Comparison of ENCODE assay signal across 10 cellular contexts in genomic region chr5:154868702-154869101, GRCh38. TPM values are rescaled to one million over a fixed set of nuclear protein-coding genes. Genes with fewer than 3 reads are reported as not detected.
DNase-seq lines count a peak whose midpoint lies in the region; ATAC-seq and TF ChIP-seq lines count a peak whose summit lies in the region.
"Had no signal": no experiment of that assay in that cellular context is flagged by ENCODE, and none has a peak within 500 bp of the region (broad histone marks: within the 10 kb centered on the region; RNA-seq: fewer than 3 reads in every experiment).

No MANE protein-coding gene starts in this region.

- H3K36me3 ChIP-seq in heart right ventricle (peaks cover 0 to 100% (median 36%) of the 10 kb centered on the region in 9 donors), thyroid gland (peaks cover 31 to 35% of the 10 kb centered on the region in 2 donors)

- H3K27me3 Mint-ChIP-seq in activated naive CD4-positive, alpha-beta T cell treated with anti-CD3 and anti-CD28 coated beads, Interleukin-2, amount 50 U/mL, for 24 hours = no peaks in the 10 kb centered on the region
- H3K27me3 Mint-ChIP-seq in mesothelial cell of epicardium (ENCODE audit: low read depth) = no peaks in the 10 kb centered on the region

- peak overlapping the region; percentile 65 for H3K27ac Mint-ChIP-seq in activated naive CD4-positive, alpha-beta T cell treated with anti-CD3 and anti-CD28 coated beads, Interleukin-2, amount 50 U/mL, for 24 hours
- H3K27ac Mint-ChIP-seq in mesothelial cell of epicardium = no peak overlapping the region

- H3K4me3 ChIP-seq in heart right ventricle = no peak overlapping the region
- no peak overlapping the region for H3K4me3 ChIP-seq in thyroid gland (replicated peaks in 1 of 3)

- TF ChIP-seq CTCF in heart right ventricle (IDR thresholded peaks at IDR 0.05) = peak in 3 of 9 donors; percentile 12 to 33 (median 19)
- TF ChIP-seq CTCF in thyroid gland (IDR thresholded peaks at IDR 0.05) = peak in 4 of 6 experiments; percentile 15 to 41 (median 30)
- TF ChIP-seq CTCF in mesothelial cell of epicardium (IDR thresholded peaks at IDR 0.05; ENCODE audit: unreplicated experiment) = no peak

- DNase-seq in activated naive CD4-positive, alpha-beta T cell treated with Interleukin-2 at 50 U/mL for 16 hours = no peak
- DNase-seq in SW480 (ENCODE audit: low spot score) (peak; percentile 20), heart right ventricle (no peak), thyroid gland (peak; percentile 59 to 66), NCI-H510A treated with DMSO at 0.1 percent for 48 hours (lab: John Stamatoyannopoulos, UW) (no peak), mesothelial cell of epicardium (ENCODE audit: low spot score in 2 of 2, unreplicated experiment in 2 of 2) (no peak)
- DNase-seq: activated CD4-positive, alpha-beta T cell treated with anti-CD3 and anti-CD28 coated beads for 48 hours; midbrain had no signal

- H3K27me3 ChIP-seq in heart right ventricle = no peaks in the 10 kb centered on the region
- no peaks in the 10 kb centered on the region for H3K27me3 ChIP-seq in thyroid gland

- H3K9me3 ChIP-seq in heart right ventricle (no peaks in the 10 kb centered on the region), thyroid gland (no peaks in the 10 kb centered on the region)

- no peak for TF ChIP-seq POLR2A in thyroid gland (IDR thresholded peaks at IDR 0.05)

- H3K36me3 Mint-ChIP-seq in activated naive CD4-positive, alpha-beta T cell treated with anti-CD3 and anti-CD28 coated beads, Interleukin-2, amount 50 U/mL, for 24 hours = peaks cover 27% of the 10 kb centered on the region
- peaks cover 49% of the 10 kb centered on the region for H3K36me3 Mint-ChIP-seq in mesothelial cell of epicardium

- H3K27ac ChIP-seq in heart right ventricle (peak overlapping the region in 1 of 10 donors; percentile 7), thyroid gland (peak overlapping the region; percentile 15 to 66 (median 46))

- peaks cover 29% of the 10 kb centered on the region for H3K4me1 Mint-ChIP-seq in activated naive CD4-positive, alpha-beta T cell treated with anti-CD3 and anti-CD28 coated beads, Interleukin-2, amount 50 U/mL, for 24 hours
- no peaks in the 10 kb centered on the region for H3K4me1 Mint-ChIP-seq in mesothelial cell of epicardium

- 84 to 87% methylated on average over 5 of the region's 5 CpGs for WGBS in heart right ventricle, 2 donors
- 81 to 85% methylated on average over 5 of the region's 5 CpGs for WGBS in thyroid gland, 2 donors

- H3K9me3 Mint-ChIP-seq in activated naive CD4-positive, alpha-beta T cell treated with anti-CD3 and anti-CD28 coated beads, Interleukin-2, amount 50 U/mL, for 24 hours = no peaks in the 10 kb centered on the region
- no peaks in the 10 kb centered on the region for H3K9me3 Mint-ChIP-seq in mesothelial cell of epicardium

- H3K4me1 ChIP-seq in heart right ventricle (peaks cover 0 to 7% (median 0%) of the 10 kb centered on the region in 9 donors), thyroid gland (peaks cover 0 to 31% of the 10 kb centered on the region in 2 donors)

- intact Hi-C loops in heart right ventricle (cut with DNase I) = loop anchor here in 1 of 10 donors (10.0 kb wide), 1 partner anchor 46 kb away; no protein-coding TSS in a partner anchor
- intact Hi-C loops in thyroid gland (cut with DNase I) = loop anchor here (10.0 kb wide), 1 partner anchor 194 kb away; no protein-coding TSS in a partner anchor

- ATAC-seq in heart right ventricle (peak in 5 of 8 donors; percentile 30 to 54 (median 45)), GM21390 (IDR thresholded peaks at IDR 0.05; ENCODE audit: unreplicated experiment) (no peak)

- no peak overlapping the region for H3K4me3 Mint-ChIP-seq in activated naive CD4-positive, alpha-beta T cell treated with anti-CD3 and anti-CD28 coated beads, Interleukin-2, amount 50 U/mL, for 24 hours
- H3K4me3 Mint-ChIP-seq in mesothelial cell of epicardium = no peak overlapping the region

RNA-seq across cellular contexts. Expression of gene CNOT8, which starts 10.3 kb away (rescaled TPM):
- total RNA-seq in heart right ventricle (10 to 100 TPM; 20.9 to 29.8 (median 21.9) TPM), thyroid gland (100 to 1,000 TPM in 1 of 4 donors, 10 to 100 TPM in 3; 70.3 to 123 (median 88.6) TPM), mesothelial cell of epicardium (54.4 to 58.3 TPM (median 54.6 TPM) in 3 replicates)
- 10 to 100 TPM; 22.2 to 24.4 TPM for polyA plus RNA-seq in heart right ventricle

RNA-seq across cellular contexts. Expression of gene FAXDC2, which starts 18.3 kb away (rescaled TPM):
- 10 to 100 TPM; 13.9 to 31.5 (median 21.5) TPM for total RNA-seq in heart right ventricle
- polyA plus RNA-seq in heart right ventricle = 10 to 100 TPM in 1 of 2 donors, 1 to 10 TPM in 1; 4.8 to 17.6 TPM
- total RNA-seq in thyroid gland = 100 to 1,000 TPM in 1 of 4 donors, 10 to 100 TPM in 3; 47.0 to 148 (median 52.9) TPM
- 30.6 to 33.9 TPM (median 33.8 TPM) in 3 replicates for total RNA-seq in mesothelial cell of epicardium

Comparison
In these comparisons a context has a peak if more than half of its experiments do, and no peak if none do; other contexts are left out.
1. DNase-seq: peak in SW480 (single experiment) and thyroid gland (2 of 2); none in activated naive CD4-positive, alpha-beta T cell treated with Interleukin-2 at 50 U/mL for 16 hours (single experiment), heart right ventricle (0 of 2), NCI-H510A treated with DMSO at 0.1 percent for 48 hours (single experiment) and mesothelial cell of epicardium (0 of 2).